ENCODE assay signal across 13 cellular contexts in the genomic region with DNA sequence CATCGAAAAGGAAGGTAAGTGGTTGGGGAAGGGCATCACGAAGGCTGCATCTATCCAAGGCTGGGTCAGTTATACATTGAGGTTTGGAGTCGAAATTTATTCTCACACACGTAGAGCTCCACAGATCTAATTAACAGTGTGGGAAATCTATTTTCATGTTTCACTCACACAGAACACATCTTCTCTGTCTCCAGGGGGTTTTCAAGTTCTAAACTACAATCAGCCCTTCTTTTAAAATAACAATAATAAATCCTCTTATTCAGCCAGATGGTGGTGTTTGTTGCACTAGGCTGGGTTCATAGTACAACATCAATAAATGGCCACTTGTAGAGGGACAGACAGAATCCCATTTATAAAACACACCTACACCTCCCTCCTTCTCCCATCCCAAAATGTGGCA.
DNase-seq lines count a peak whose midpoint lies in the region; ATAC-seq and TF ChIP-seq lines count a peak whose summit lies in the region.
"Had no signal": no experiment of that assay in that cellular context is flagged by ENCODE, and none has a peak within 500 bp of the region (broad histone marks: within the 10 kb centered on the region; RNA-seq: fewer than 3 reads in every experiment).

No MANE protein-coding gene starts in this region.

- no peak overlapping the region for H3K4me3 ChIP-seq in fibroblast of lung (replicated peaks in 1 of 4; ENCODE audit: control extremely low read depth in 1 of 4, insufficient read depth in 1 of 4, low read depth in 3 of 4, low read length in 4 of 4)
- no peak overlapping the region for H3K4me3 ChIP-seq in prostate gland
- no peak overlapping the region for H3K4me3 ChIP-seq in upper lobe of left lung
- no peak overlapping the region for H3K4me3 ChIP-seq in spleen

- peak overlapping the region; percentile 43 for H3K27ac ChIP-seq in angular gyrus (ENCODE audit: low read depth, low read length)
- peak overlapping the region; percentile 84 for H3K27ac ChIP-seq in fibroblast of lung (ENCODE audit: insufficient read depth, low read length)
- peak overlapping the region; percentile 55 to 74 for H3K27ac ChIP-seq in prostate gland
- H3K27ac ChIP-seq in upper lobe of left lung = peak overlapping the region; percentile 19 to 72 (median 60)
- H3K27ac ChIP-seq in spleen = peak overlapping the region in 1 of 8 donors; percentile 57

- H3K4me2 ChIP-seq in fibroblast of lung (ENCODE audit: extremely low read depth, insufficient read depth, low read length) = peak overlapping the region; percentile 55

- intact Hi-C loops in prostate gland (cut with DNase I) = loop anchor here (1.0 to 5.0 kb wide), 2 partner anchors 107 to 170 kb away; no protein-coding TSS in a partner anchor
- intact Hi-C loops in spleen (cut with DNase I; ENCODE audit: low total_unique reads) = no loop called here

- no peak overlapping the region for H3K9ac ChIP-seq in fibroblast of lung (ENCODE audit: insufficient read depth, low read length)

- no peaks in the 10 kb centered on the region for H4K20me1 ChIP-seq in fibroblast of lung (ENCODE audit: control insufficient read depth, extremely low read depth, insufficient read depth, low read length)

- no peak for TF ChIP-seq CTCF in fibroblast of lung (conservative IDR thresholded peaks at IDR 0.05 in 1 of 2, IDR thresholded peaks at IDR 0.05 in 1 of 2; ENCODE audit: low read depth in 1 of 2, low read length in 2 of 2)
- no peak for TF ChIP-seq CTCF in prostate gland (IDR thresholded peaks at IDR 0.05)
- no peak for TF ChIP-seq CTCF in upper lobe of left lung (IDR thresholded peaks at IDR 0.05)
- TF ChIP-seq CTCF in spleen (IDR thresholded peaks at IDR 0.05 in 8 of 11, conservative IDR thresholded peaks at IDR 0.05 in 3 of 11) = no peak

- peaks cover 21% of the 10 kb centered on the region for H3K4me1 ChIP-seq in fibroblast of lung (ENCODE audit: control insufficient read depth, extremely low read depth, insufficient read depth, low read length)
- no peaks in the 10 kb centered on the region for H3K4me1 ChIP-seq in prostate gland (replicated peaks)
- H3K4me1 ChIP-seq in upper lobe of left lung = peaks cover 0 to 32% (median 7%) of the 10 kb centered on the region in 4 donors
- peaks cover 0 to 3% (median 0%) of the 10 kb centered on the region in 6 donors for H3K4me1 ChIP-seq in spleen

- DNase-seq in fibroblast of lung (ENCODE audit: low read depth in 2 of 2) (no peak), prostate gland (ENCODE audit: low spot score) (no peak), upper lobe of left lung (no peak), D341Med (ENCODE audit: low spot score) (no peak), UCSD-AML1 (lab: John Stamatoyannopoulos, UW; ENCODE audit: unreplicated experiment) (no peak), spleen (no peak)
- DNase-seq: activated CD4-positive, CD25-positive, alpha-beta regulatory T cell treated with anti-CD3 and anti-CD28 coated beads, Interleukin-2, amount 50 U/mL, for 72 hours; activated gamma-delta T cell treated with Interleukin-2 at 50 U/mL for 16 hours; C1 segment of cervical spinal cord; effector CD8-positive, alpha-beta T cell; MM.1S; T-helper 2 cell had no signal

- no peak overlapping the region for H2AFZ ChIP-seq in fibroblast of lung (ENCODE audit: low read length)

- H3K27me3 ChIP-seq in fibroblast of lung (ENCODE audit: control insufficient read depth, insufficient read depth, low read length) = no peaks in the 10 kb centered on the region
- H3K27me3 ChIP-seq in prostate gland (replicated peaks; ENCODE audit: insufficient read depth) = no peaks in the 10 kb centered on the region
- H3K27me3 ChIP-seq in upper lobe of left lung = no peaks in the 10 kb centered on the region
- H3K27me3 ChIP-seq in spleen (replicated peaks in 1 of 7) = no peaks in the 10 kb centered on the region

- no peak for TF ChIP-seq POLR2A in prostate gland (IDR thresholded peaks at IDR 0.05)
- TF ChIP-seq POLR2A in upper lobe of left lung (IDR thresholded peaks at IDR 0.05) = no peak
- TF ChIP-seq POLR2A in spleen (IDR thresholded peaks at IDR 0.05) = no peak

- 88% methylated on average over 4 of the region's 4 CpGs for WGBS in prostate gland
- WGBS in upper lobe of left lung, 2 donors = 90 to 94% methylated on average over 4 of the region's 4 CpGs
- 86 to 95% (median 87%) methylated on average over 4 of the region's 4 CpGs for WGBS in spleen, 5 donors

- TF ChIP-seq EP300 in upper lobe of left lung (IDR thresholded peaks at IDR 0.05) = no peak

- H3K9me3 ChIP-seq in fibroblast of lung (ENCODE audit: control insufficient read depth, insufficient read depth, low read depth, low read length) (no peaks in the 10 kb centered on the region), prostate gland (no peaks in the 10 kb centered on the region), upper lobe of left lung (no peaks in the 10 kb centered on the region), spleen (no peaks in the 10 kb centered on the region)

- H3K36me3 ChIP-seq in fibroblast of lung (ENCODE audit: control insufficient read depth, insufficient read depth, low read length) (no peaks in the 10 kb centered on the region), prostate gland (no peaks in the 10 kb centered on the region), upper lobe of left lung (no peaks in the 10 kb centered on the region), spleen (no peaks in the 10 kb centered on the region)

- ATAC-seq in upper lobe of left lung (ENCODE audit: low FRiP score in 2 of 2) = no peak

- no peaks in the 10 kb centered on the region for H3K79me2 ChIP-seq in fibroblast of lung (ENCODE audit: control insufficient read depth, insufficient read depth, low read length)
